1 cellular context compared by ENCODE assay signal in genomic region chr4:6676722-6677558, GRCh38.
A peak's percentile ranks its signal among the peaks of the same experiment; 100 is the strongest.
TF ChIP-seq lines count a peak whose summit lies in the region.

No MANE protein-coding gene starts in this region.

TF ChIP-seq in K562, 482 proteins besides CTCF, POLR2A, EP300 and RAD21 (continued from another document):
- no peak for TF ChIP-seq FOXP4 (CRISPR knock-in tag; IDR thresholded peaks at IDR 0.05; ENCODE audit: borderline replicate concordance)
- no peak for TF ChIP-seq HDAC3 (IDR thresholded peaks at IDR 0.05; ENCODE audit: borderline replicate concordance, partially characterized antibody)
- no peak for TF ChIP-seq TAF9B (IDR thresholded peaks at IDR 0.05; ENCODE audit: partially characterized antibody)
- no peak for TF ChIP-seq NFIX (CRISPR knock-in tag; IDR thresholded peaks at IDR 0.05; ENCODE audit: low read depth)
- TF ChIP-seq ARHGAP35 (IDR thresholded peaks at IDR 0.05; ENCODE audit: partially characterized antibody), result peak; percentile 44
- no peak for TF ChIP-seq ETS1 (conservative IDR thresholded peaks at IDR 0.05; ENCODE audit: control insufficient read depth, low read depth, low read length)
- TF ChIP-seq CSDE1 (IDR thresholded peaks at IDR 0.05), result no peak
- TF ChIP-seq, protein P1, sequence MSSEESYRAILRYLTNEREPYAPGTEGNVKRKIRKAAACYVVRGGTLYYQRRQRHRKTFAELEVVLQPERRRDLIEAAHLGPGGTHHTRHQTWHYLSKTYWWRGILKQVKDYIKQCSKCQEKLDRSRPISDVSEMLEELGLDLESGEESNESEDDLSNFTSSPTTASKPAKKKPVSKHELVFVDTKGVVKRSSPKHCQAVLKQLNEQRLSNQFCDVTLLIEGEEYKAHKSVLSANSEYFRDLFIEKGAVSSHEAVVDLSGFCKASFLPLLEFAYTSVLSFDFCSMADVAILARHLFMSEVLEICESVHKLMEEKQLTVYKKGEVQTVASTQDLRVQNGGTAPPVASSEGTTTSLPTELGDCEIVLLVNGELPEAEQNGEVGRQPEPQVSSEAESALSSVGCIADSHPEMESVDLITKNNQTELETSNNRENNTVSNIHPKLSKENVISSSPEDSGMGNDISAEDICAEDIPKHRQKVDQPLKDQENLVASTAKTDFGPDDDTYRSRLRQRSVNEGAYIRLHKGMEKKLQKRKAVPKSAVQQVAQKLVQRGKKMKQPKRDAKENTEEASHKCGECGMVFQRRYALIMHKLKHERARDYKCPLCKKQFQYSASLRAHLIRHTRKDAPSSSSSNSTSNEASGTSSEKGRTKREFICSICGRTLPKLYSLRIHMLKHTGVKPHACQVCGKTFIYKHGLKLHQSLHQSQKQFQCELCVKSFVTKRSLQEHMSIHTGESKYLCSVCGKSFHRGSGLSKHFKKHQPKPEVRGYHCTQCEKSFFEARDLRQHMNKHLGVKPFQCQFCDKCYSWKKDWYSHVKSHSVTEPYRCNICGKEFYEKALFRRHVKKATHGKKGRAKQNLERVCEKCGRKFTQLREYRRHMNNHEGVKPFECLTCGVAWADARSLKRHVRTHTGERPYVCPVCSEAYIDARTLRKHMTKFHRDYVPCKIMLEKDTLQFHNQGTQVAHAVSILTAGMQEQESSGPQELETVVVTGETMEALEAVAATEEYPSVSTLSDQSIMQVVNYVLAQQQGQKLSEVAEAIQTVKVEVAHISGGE (CRISPR knock-in tag; IDR thresholded peaks at IDR 0.05), result no peak
- no peak for TF ChIP-seq STAG1 (CRISPR knock-in tag; IDR thresholded peaks at IDR 0.05; ENCODE audit: borderline replicate concordance)
- TF ChIP-seq, protein P2, sequence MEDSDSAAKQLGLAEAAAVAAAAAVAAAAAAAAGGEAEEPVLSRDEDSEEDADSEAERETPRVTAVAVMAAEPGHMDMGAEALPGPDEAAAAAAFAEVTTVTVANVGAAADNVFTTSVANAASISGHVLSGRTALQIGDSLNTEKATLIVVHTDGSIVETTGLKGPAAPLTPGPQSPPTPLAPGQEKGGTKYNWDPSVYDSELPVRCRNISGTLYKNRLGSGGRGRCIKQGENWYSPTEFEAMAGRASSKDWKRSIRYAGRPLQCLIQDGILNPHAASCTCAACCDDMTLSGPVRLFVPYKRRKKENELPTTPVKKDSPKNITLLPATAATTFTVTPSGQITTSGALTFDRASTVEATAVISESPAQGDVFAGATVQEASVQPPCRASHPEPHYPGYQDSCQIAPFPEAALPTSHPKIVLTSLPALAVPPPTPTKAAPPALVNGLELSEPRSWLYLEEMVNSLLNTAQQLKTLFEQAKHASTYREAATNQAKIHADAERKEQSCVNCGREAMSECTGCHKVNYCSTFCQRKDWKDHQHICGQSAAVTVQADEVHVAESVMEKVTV (CRISPR knock-in tag; IDR thresholded peaks at IDR 0.05), result no peak
- TF ChIP-seq CREB5 (CRISPR knock-in tag; IDR thresholded peaks at IDR 0.05), result no peak
- no peak for TF ChIP-seq GTF2F1 (IDR thresholded peaks at IDR 0.05; ENCODE audit: low read depth, low read length)
- TF ChIP-seq ZNF785 (CRISPR knock-in tag; IDR thresholded peaks at IDR 0.05), result no peak
- TF ChIP-seq RCOR1 (IDR thresholded peaks at IDR 0.05; ENCODE audit: borderline replicate concordance in 1 of 2, low read depth in 2 of 2, low read length in 2 of 2), result no peak
- no peak for TF ChIP-seq ZNF316 (IDR thresholded peaks at IDR 0.05)
- peak; percentile 81 for TF ChIP-seq SUPT5H (IDR thresholded peaks at IDR 0.05)
- TF ChIP-seq, protein P3, sequence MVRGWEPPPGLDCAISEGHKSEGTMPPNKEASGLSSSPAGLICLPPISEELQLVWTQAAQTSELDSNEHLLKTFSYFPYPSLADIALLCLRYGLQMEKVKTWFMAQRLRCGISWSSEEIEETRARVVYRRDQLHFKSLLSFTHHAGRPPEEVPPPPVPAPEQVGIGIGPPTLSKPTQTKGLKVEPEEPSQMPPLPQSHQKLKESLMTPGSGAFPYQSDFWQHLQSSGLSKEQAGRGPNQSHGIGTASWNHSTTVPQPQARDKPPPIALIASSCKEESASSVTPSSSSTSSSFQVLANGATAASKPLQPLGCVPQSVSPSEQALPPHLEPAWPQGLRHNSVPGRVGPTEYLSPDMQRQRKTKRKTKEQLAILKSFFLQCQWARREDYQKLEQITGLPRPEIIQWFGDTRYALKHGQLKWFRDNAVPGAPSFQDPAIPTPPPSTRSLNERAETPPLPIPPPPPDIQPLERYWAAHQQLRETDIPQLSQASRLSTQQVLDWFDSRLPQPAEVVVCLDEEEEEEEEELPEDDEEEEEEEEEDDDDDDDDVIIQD (CRISPR knock-in tag; IDR thresholded peaks at IDR 0.05), result no peak
- no peak for TF ChIP-seq ZNF707 (CRISPR knock-in tag; conservative IDR thresholded peaks at IDR 0.05)
TF ChIP-seq in K562: peak in this region for 29.
